In the genomic region with DNA sequence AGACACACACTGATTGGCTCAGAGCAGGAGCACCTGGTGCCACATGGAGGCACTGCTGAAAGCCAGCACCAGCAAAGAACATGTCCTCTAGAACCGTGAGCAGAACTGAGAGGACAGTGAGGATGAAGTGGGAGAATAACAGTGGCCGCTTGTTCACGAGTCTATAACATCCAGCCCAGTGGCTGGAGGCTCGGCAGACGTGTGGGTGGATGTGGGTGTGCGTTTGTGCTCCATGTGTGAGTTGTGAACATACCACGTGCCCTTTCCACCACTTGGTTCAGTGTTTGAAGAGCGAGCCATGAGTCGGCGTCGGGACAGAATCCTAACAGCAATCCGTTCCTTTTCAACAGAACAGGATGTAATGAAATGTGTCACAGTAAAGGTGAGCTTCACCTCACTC, we compare ENCODE assay signal across 23 cellular contexts.
A peak's percentile ranks its signal among the peaks of the same experiment; 100 is the strongest.
DNase-seq lines count a peak whose midpoint lies in the region; ATAC-seq and TF ChIP-seq lines count a peak whose summit lies in the region.
"Had no signal": no experiment of that assay in that cellular context is flagged by ENCODE, and none has a peak within 500 bp of the region (broad histone marks: within the 10 kb centered on the region; RNA-seq: fewer than 3 reads in every experiment).

No MANE protein-coding gene starts in this region.

- H3K27ac Mint-ChIP-seq in endodermal cell: no peak overlapping the region
- H3K27ac Mint-ChIP-seq: CD14-positive monocyte; CD4-positive, alpha-beta T cell; CD8-positive, alpha-beta memory T cell; H9; HFFc6 had no signal

- H3K36me3 Mint-ChIP-seq in endodermal cell (ENCODE audit: low read depth): no peaks in the 10 kb centered on the region
- H3K36me3 Mint-ChIP-seq: CD14-positive monocyte; CD8-positive, alpha-beta memory T cell had no signal

- H3K27me3 ChIP-seq in heart left ventricle: peaks cover 0 to 11% (median 0%) of the 10 kb centered on the region in 9 donors
- H3K27me3 ChIP-seq in endodermal cell (ENCODE audit: control insufficient read depth, insufficient read depth, low read length, poor library complexity, severe bottlenecking): no peaks in the 10 kb centered on the region

- in situ Hi-C loops in GM13976 (cut with MboI; ENCODE audit: low sequenced_read_pairs, unreplicated experiment): no loop called here

- intact Hi-C loops in cardiac septum (cut with DNase I) (no loop called here), heart left ventricle (cut with DNase I) (no loop called here)

- TF ChIP-seq CTCF in heart left ventricle (IDR thresholded peaks at IDR 0.05): no peak
- no peak for TF ChIP-seq CTCF in endodermal cell (conservative IDR thresholded peaks at IDR 0.05)
- no peak for TF ChIP-seq CTCF in GM13976 (IDR thresholded peaks at IDR 0.05; ENCODE audit: borderline replicate concordance, control extremely low read depth, extremely low read depth, insufficient read depth, missing control alignments)

- H3K4me1 ChIP-seq in heart left ventricle (peaks cover 0 to 5% (median 0%) of the 10 kb centered on the region in 12 donors), endodermal cell (ENCODE audit: control insufficient read depth, insufficient read depth, low read length) (no peaks in the 10 kb centered on the region)
- H3K4me1 ChIP-seq: A549, BE2C had no signal

- H3K4me3 ChIP-seq in heart left ventricle (no peak overlapping the region), endodermal cell (ENCODE audit: low read length) (no peak overlapping the region)
- H3K4me3 ChIP-seq: A549; BLaER1 treated with 17β-estradiol and CSF1 and Interleukin-3, amounts not matched to agents 10 nM and 100 nM; GM23248 had no signal

- no peak overlapping the region for H3K4me3 Mint-ChIP-seq in endodermal cell
- H3K4me3 Mint-ChIP-seq: CD14-positive monocyte; CD4-positive, alpha-beta T cell; CD8-positive, alpha-beta memory T cell; H9; HFFc6 had no signal

- DNase-seq in cardiac septum (ENCODE audit: low spot score) (peak; percentile 56), heart left ventricle (no peak), endodermal cell (peak; percentile 29), mesenteric fat pad (ENCODE audit: low spot score) (peak; percentile 20), KG1 (lab: John Stamatoyannopoulos, UW) (no peak), GM13976 (ENCODE audit: low spot score) (no peak)
- DNase-seq: 8988T; ACHN; AML-193; BE2C; CD4-positive, alpha-beta T cell; CD8-positive, alpha-beta memory T cell; DMS 273 treated with DMSO at 0.1 percent for 48 hours; DMS53; DMS79 treated with DMSO at 0.1 percent for 48 hours; GM23248; H9; HFFc6 had no signal

- ATAC-seq in heart left ventricle (no peak), GM21717 (IDR thresholded peaks at IDR 0.05; ENCODE audit: unreplicated experiment) (no peak)
- ATAC-seq: A549, HCT116 had no signal

- H3K4me1 Mint-ChIP-seq in endodermal cell: no peaks in the 10 kb centered on the region
- H3K4me1 Mint-ChIP-seq: CD8-positive, alpha-beta memory T cell had no signal

- H3K9me3 Mint-ChIP-seq in endodermal cell: no peaks in the 10 kb centered on the region
- H3K9me3 Mint-ChIP-seq: CD4-positive, alpha-beta T cell; H9 had no signal

- TF ChIP-seq POLR2A in heart left ventricle (IDR thresholded peaks at IDR 0.05): no peak

- H3K27me3 Mint-ChIP-seq in endodermal cell (ENCODE audit: insufficient read depth): peaks cover 6% of the 10 kb centered on the region

- H3K27ac ChIP-seq in heart left ventricle: no peak overlapping the region
- no peak overlapping the region for H3K27ac ChIP-seq in endodermal cell (ENCODE audit: low read depth, low read length)
- H3K27ac ChIP-seq: A549; BLaER1 treated with 17β-estradiol and CSF1 and Interleukin-3, amounts not matched to agents 10 nM and 100 nM; GM23248 had no signal

- H3K9me3 ChIP-seq in heart left ventricle (no peaks in the 10 kb centered on the region), endodermal cell (ENCODE audit: control insufficient read depth, low read length) (no peaks in the 10 kb centered on the region)
- H3K9me3 ChIP-seq: A549, BE2C had no signal

- 78 to 89% (median 84%) methylated on average over 12 of the region's 12 CpGs for WGBS in heart left ventricle, 4 donors
- 90 to 96% methylated on average over 9 to 12 of the region's 12 CpGs for WGBS in endodermal cell (ENCODE audit: insufficient coverage in 1 of 2, insufficient read length in 1 of 2), 2 experiments

- H3K9ac ChIP-seq in endodermal cell (ENCODE audit: extremely low read depth, low read length, poor library complexity, severe bottlenecking): no peak overlapping the region
- H3K9ac ChIP-seq: BLaER1 treated with 17β-estradiol and CSF1 and Interleukin-3, amounts not matched to agents 10 nM and 100 nM; GM23248 had no signal

- H3K36me3 ChIP-seq in heart left ventricle (no peaks in the 10 kb centered on the region), endodermal cell (ENCODE audit: control insufficient read depth, insufficient read depth, low read length) (no peaks in the 10 kb centered on the region)
- H3K36me3 ChIP-seq: BE2C; BLaER1 treated with 17β-estradiol and CSF1 and Interleukin-3, amounts not matched to agents 10 nM and 100 nM had no signal

Comparison
In these comparisons a context has a peak if more than half of its experiments do, and no peak if none do; other contexts are left out.
1. DNase-seq: peak in cardiac septum (single experiment), endodermal cell (single experiment) and mesenteric fat pad (single experiment); none in heart left ventricle (0 of 5), KG1 (single experiment) and GM13976 (single experiment).